In the genomic region with DNA sequence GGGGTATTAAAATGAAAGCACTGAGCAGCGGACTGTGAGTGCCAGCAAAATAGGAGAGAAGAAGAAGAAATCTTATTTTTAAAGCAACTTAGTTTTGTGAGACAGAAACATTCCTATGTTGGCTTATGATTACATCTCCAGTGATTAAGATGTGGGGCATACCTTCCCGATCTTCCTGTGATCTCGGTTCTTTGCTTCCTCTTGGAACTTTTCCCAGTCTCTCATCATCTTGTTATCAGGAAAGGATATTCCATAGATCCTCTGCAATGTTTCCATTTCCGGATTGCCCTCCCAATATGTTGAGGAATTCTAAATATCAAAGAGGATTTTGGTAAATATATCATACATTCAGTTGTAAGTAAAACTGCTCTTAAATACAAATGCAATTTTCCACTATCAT, we compare ENCODE assay signal across 1 cellular context.
TF ChIP-seq lines count a peak whose summit lies in the region.

No MANE protein-coding gene starts in this region.

TF ChIP-seq in GM23338, 12 proteins besides CTCF, POLR2A, EP300 and RAD21:
- no peak for TF ChIP-seq CREB1 (CRISPR knock-in tag; IDR thresholded peaks at IDR 0.05; ENCODE audit: low read depth)
- no peak for TF ChIP-seq POLR2AphosphoS5 (IDR thresholded peaks at IDR 0.05; ENCODE audit: low read depth)
- TF ChIP-seq, protein P1, sequence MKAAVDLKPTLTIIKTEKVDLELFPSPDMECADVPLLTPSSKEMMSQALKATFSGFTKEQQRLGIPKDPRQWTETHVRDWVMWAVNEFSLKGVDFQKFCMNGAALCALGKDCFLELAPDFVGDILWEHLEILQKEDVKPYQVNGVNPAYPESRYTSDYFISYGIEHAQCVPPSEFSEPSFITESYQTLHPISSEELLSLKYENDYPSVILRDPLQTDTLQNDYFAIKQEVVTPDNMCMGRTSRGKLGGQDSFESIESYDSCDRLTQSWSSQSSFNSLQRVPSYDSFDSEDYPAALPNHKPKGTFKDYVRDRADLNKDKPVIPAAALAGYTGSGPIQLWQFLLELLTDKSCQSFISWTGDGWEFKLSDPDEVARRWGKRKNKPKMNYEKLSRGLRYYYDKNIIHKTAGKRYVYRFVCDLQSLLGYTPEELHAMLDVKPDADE (IDR thresholded peaks at IDR 0.05) = no peak
- TF ChIP-seq ZNF114 (CRISPR knock-in tag; IDR thresholded peaks at IDR 0.05) = no peak
